In the genomic region with DNA sequence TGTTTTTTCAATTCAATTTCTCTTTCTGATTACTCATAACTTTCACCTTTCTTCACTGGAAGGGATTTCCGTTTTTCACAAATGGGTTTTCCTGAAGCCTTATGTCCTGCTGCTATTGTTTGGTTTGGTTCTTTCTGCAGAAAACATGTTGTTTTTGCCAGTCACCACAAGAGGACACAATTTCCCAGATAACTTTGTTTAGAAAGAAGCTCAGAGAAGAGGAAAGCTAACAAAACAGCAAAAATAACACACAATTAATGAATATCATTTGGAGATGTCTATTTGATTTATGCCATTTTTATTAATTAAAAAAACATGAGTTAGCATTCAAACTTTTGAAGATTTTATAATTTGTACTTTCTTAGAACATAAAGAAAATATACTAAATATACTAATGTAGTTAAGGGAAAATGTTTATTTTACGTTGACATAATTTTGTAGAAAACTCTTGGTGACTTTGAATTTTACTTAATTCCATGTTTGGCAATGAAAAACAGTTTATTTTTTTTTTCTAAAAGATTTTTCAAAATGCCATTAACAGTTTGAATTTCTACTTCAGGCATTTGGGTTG, we compare ENCODE assay signal across 9 cellular contexts. TPM values are rescaled to one million over a fixed set of nuclear protein-coding genes. Genes with fewer than 3 reads are reported as not detected.
DNase-seq lines count a peak whose midpoint lies in the region; ATAC-seq and TF ChIP-seq lines count a peak whose summit lies in the region.
"Had no signal": no experiment of that assay in that cellular context is flagged by ENCODE, and none has a peak within 500 bp of the region (broad histone marks: within the 10 kb centered on the region; RNA-seq: fewer than 3 reads in every experiment).

No MANE protein-coding gene starts in this region.

- no peaks in the 10 kb centered on the region for H3K9me3 Mint-ChIP-seq in MCF 10A (ENCODE audit: unreplicated experiment)

- H3K27me3 Mint-ChIP-seq in MCF 10A (ENCODE audit: insufficient read depth, unreplicated experiment): no peaks in the 10 kb centered on the region

- no peak for TF ChIP-seq EP300 in neural cell (conservative IDR thresholded peaks at IDR 0.05; ENCODE audit: poor library complexity, severe bottlenecking)

- intact Hi-C loops in MCF 10A (cut with micrococcal nuclease): loop anchor here (1.0 to 2.0 kb wide), 6 partner anchors 320 to 543 kb away; no protein-coding TSS in a partner anchor

- H3K27ac ChIP-seq in neural cell (ENCODE audit: low read length): no peak overlapping the region
- no peak overlapping the region for H3K27ac ChIP-seq in effector memory CD4-positive, alpha-beta T cell (ENCODE audit: insufficient read depth, low read length, poor library complexity, severe bottlenecking)

- DNase-seq in GM12864 (ENCODE audit: low read depth) (no peak), NCI-H2081 treated with DMSO at 0.1 percent for 48 hours (lab: John Stamatoyannopoulos, UW) (peak; percentile 85), MCF 10A (ENCODE audit: unreplicated experiment) (peak; percentile 64), amniotic stem cell (lab: John Stamatoyannopoulos, UW) (no peak)
- DNase-seq in effector memory CD4-positive, alpha-beta T cell: no peak
- DNase-seq: naive B cell had no signal

- no TSS peak for BruUV-seq in MCF 10A (replicated peaks; lab: Mats Ljungman, UMichigan)

- no peak overlapping the region for H3K4me3 ChIP-seq in GM12864 (ENCODE audit: low read depth, low read length)
- H3K4me3 ChIP-seq in neural cell (ENCODE audit: low read length): no peak overlapping the region
- no peak overlapping the region for H3K4me3 ChIP-seq in effector memory CD4-positive, alpha-beta T cell (ENCODE audit: insufficient read depth, low read depth, low read length, poor library complexity, severe bottlenecking)

- TF ChIP-seq CTCF in GM12864 (IDR thresholded peaks at IDR 0.05; ENCODE audit: low read depth, low read length, missing control alignments) (peak; percentile 57), MCF 10A (IDR thresholded peaks at IDR 0.05; ENCODE audit: unreplicated experiment) (peak; percentile 81), neural cell (IDR thresholded peaks at IDR 0.05; ENCODE audit: poor library complexity, severe bottlenecking) (peak; percentile 78)

- H3K27ac Mint-ChIP-seq in MCF 10A (ENCODE audit: low read depth, unreplicated experiment): no peak overlapping the region
- H3K27ac Mint-ChIP-seq: naive B cell had no signal

- H3K36me3 ChIP-seq in neural cell (ENCODE audit: insufficient read depth, low read length): no peaks in the 10 kb centered on the region
- no peaks in the 10 kb centered on the region for H3K36me3 ChIP-seq in effector memory CD4-positive, alpha-beta T cell (ENCODE audit: control insufficient read depth, insufficient read depth, low read length)

- no peaks in the 10 kb centered on the region for H3K9me3 ChIP-seq in neural cell (ENCODE audit: low read length)
- H3K9me3 ChIP-seq in effector memory CD4-positive, alpha-beta T cell (ENCODE audit: control insufficient read depth, low read length): no peaks in the 10 kb centered on the region

- CTCF ChIA-PET in MCF 10A (lab: Yijun Ruan, JAX): interaction anchor here (0.6 to 3.4 kb wide), 13 partner anchors 9 to 1318 kb away, joined by 3 to 32 read pairs (median 4); no protein-coding TSS in a partner anchor

- TF ChIP-seq RAD21 in neural cell (conservative IDR thresholded peaks at IDR 0.05): peak; percentile 80

- no peak overlapping the region for H3K4me3 Mint-ChIP-seq in MCF 10A (ENCODE audit: unreplicated experiment)
- H3K4me3 Mint-ChIP-seq: naive B cell had no signal

- H3K9ac ChIP-seq in neural cell (ENCODE audit: low read length): no peak overlapping the region

- H3F3A ChIP-seq in neural cell (ENCODE audit: insufficient read depth, low read length, poor library complexity, severe bottlenecking): no peaks in the 10 kb centered on the region

- no peaks in the 10 kb centered on the region for H3K4me1 ChIP-seq in effector memory CD4-positive, alpha-beta T cell (ENCODE audit: control insufficient read depth, insufficient read depth, low read length, poor library complexity, severe bottlenecking)

- ATAC-seq in HG03108 (IDR thresholded peaks at IDR 0.05; ENCODE audit: unreplicated experiment): no peak
- no peak for ATAC-seq in HG03280 (IDR thresholded peaks at IDR 0.05; ENCODE audit: unreplicated experiment)

- POLR2A ChIA-PET in MCF 10A (lab: Yijun Ruan, JAX): interaction anchor here (0.6 to 1.4 kb wide), 7 partner anchors 371 to 543 kb away, joined by 3 to 7 read pairs (median 5); no protein-coding TSS in a partner anchor

- no peaks in the 10 kb centered on the region for H3K36me3 Mint-ChIP-seq in MCF 10A (ENCODE audit: insufficient read depth, unreplicated experiment)
- H3K36me3 Mint-ChIP-seq: naive B cell had no signal

- H3K9me2 ChIP-seq in neural cell (ENCODE audit: insufficient read depth, low read length): no peaks in the 10 kb centered on the region

- peaks cover 51% of the 10 kb centered on the region for H3K27me3 ChIP-seq in neural cell (ENCODE audit: insufficient read depth, low read depth, low read length)
- no peaks in the 10 kb centered on the region for H3K27me3 ChIP-seq in effector memory CD4-positive, alpha-beta T cell (replicated peaks; ENCODE audit: control insufficient read depth, insufficient read depth, low read length, poor library complexity, severe bottlenecking)

- H3K4me1 Mint-ChIP-seq in MCF 10A (ENCODE audit: insufficient read depth, unreplicated experiment): peaks cover 6% of the 10 kb centered on the region

- no peak overlapping the region for H3K4me2 ChIP-seq in neural cell (ENCODE audit: low read length)

- H3K79me2 ChIP-seq in neural cell (replicated peaks; ENCODE audit: insufficient read depth, low read length): no peaks in the 10 kb centered on the region

- H2AFZ ChIP-seq in neural cell (ENCODE audit: low read depth, low read length): no peak overlapping the region

- no peaks in the 10 kb centered on the region for H4K20me1 ChIP-seq in neural cell (ENCODE audit: insufficient read depth)

TF ChIP-seq in neural cell, 6 proteins besides CTCF, POLR2A, EP300 and RAD21:
- peak; percentile 83 for TF ChIP-seq SMC3 (conservative IDR thresholded peaks at IDR 0.05; ENCODE audit: poor library complexity)
- TF ChIP-seq TAF1 (IDR thresholded peaks at IDR 0.05; ENCODE audit: low read depth): no peak
- no peak for TF ChIP-seq MXI1 (conservative IDR thresholded peaks at IDR 0.05; ENCODE audit: poor library complexity, severe bottlenecking)

RNA-seq across cellular contexts. Expression of gene TWIST1, which starts 4.7 kb away (rescaled TPM):
- total RNA-seq in MCF 10A (2022): 16.1 and 18.9 TPM in 2 replicates
- polyA plus RNA-seq in neural cell: not detected in 2 replicates
- not detected in 2 replicates for polyA minus RNA-seq in neural cell

RNA-seq across cellular contexts. Expression of gene FERD3L, which starts 23.1 kb away (rescaled TPM):
- total RNA-seq in MCF 10A (2022): not detected in 2 replicates
- polyA plus RNA-seq in neural cell: not detected in 2 replicates
- not detected in 2 replicates for polyA minus RNA-seq in neural cell

Comparison
In these comparisons a context has a peak if more than half of its experiments do, and no peak if none do; other contexts are left out.
1. DNase-seq: peak in NCI-H2081 treated with DMSO at 0.1 percent for 48 hours (single experiment) and MCF 10A (single experiment); none in GM12864 (single experiment), amniotic stem cell (single experiment) and effector memory CD4-positive, alpha-beta T cell (0 of 3).
2. Peak in every context shown above with its lines, with median percentiles within 50 percentile points of each other: CTCF ChIP-seq.